21 cellular contexts compared by ENCODE assay signal in genomic region chr16:87845213-87845612, GRCh38. TPM values are rescaled to one million over a fixed set of nuclear protein-coding genes. Genes with fewer than 3 reads are reported as not detected.
DNase-seq lines count a peak whose midpoint lies in the region; ATAC-seq and TF ChIP-seq lines count a peak whose summit lies in the region.
"Had no signal": no experiment of that assay in that cellular context is flagged by ENCODE, and none has a peak within 500 bp of the region (broad histone marks: within the 10 kb centered on the region; RNA-seq: fewer than 3 reads in every experiment).

No MANE protein-coding gene starts in this region.

- H4K91ac ChIP-seq in mesenchymal stem cell (ENCODE audit: low read length), result peak overlapping the region; percentile 29

- no peak for TF ChIP-seq CTCF in WERI-Rb-1 (IDR thresholded peaks at IDR 0.05; ENCODE audit: low read depth, low read length)

- H3K36me3 ChIP-seq in WERI-Rb-1 (peaks cover 24% of the 10 kb centered on the region), mesenchymal stem cell (ENCODE audit: control insufficient read depth in 1 of 2, insufficient read depth in 2 of 2, low read depth in 1 of 2, low read length in 2 of 2) (peaks cover 0 to 87% of the 10 kb centered on the region in 2 experiments)
- H3K36me3 ChIP-seq: thoracic aorta had no signal

- no peak overlapping the region for H3K4me3 Mint-ChIP-seq in stimulated activated naive CD8-positive, alpha-beta T cell treated with anti-CD3 and anti-CD28 coated beads, Interleukin-15, amount 100 ng/mL, for 72 hours
- H3K4me3 Mint-ChIP-seq in T-helper 2 cell treated with Interferon-gamma antibody and Interleukin-4, amounts not matched to agents 5 μg/mL and 100 μg/mL, for 36 hours, result no peak overlapping the region
- H3K4me3 Mint-ChIP-seq: activated CD4-positive, alpha-beta memory T cell treated with anti-CD3 and anti-CD28 coated beads, Interleukin-2, amount 10 ng/mL, durations not matched to agents 7 days and 5 days; activated T-helper 1 cell treated with anti-CD3 and anti-CD28 coated beads, Interleukin-12 subunit alpha, Interleukin-12 subunit beta, Interleukin-2, Interleukin-4 antibody, amounts not matched to agents 30 ng/mL and 10 ng/mL and 1 ng/mL, durations not matched to agents 14 hours and 24 hours and 36 hours; dendritic cell treated with granulocyte-macrophage colony-stimulating factor and Interleukin-4, amounts not matched to agents 40 ng/mL and 50 ng/mL, for 4 days; mesothelial cell of epicardium; WTC11 had no signal

- H3K23ac ChIP-seq in mesenchymal stem cell (ENCODE audit: low read length in 2 of 2), result no peak overlapping the region

- no peak overlapping the region for H4K8ac ChIP-seq in mesenchymal stem cell (ENCODE audit: low read length)

- H3K27ac Mint-ChIP-seq in stimulated activated naive CD8-positive, alpha-beta T cell treated with anti-CD3 and anti-CD28 coated beads, Interleukin-15, amount 100 ng/mL, for 72 hours, result no peak overlapping the region
- H3K27ac Mint-ChIP-seq in T-helper 2 cell treated with Interferon-gamma antibody and Interleukin-4, amounts not matched to agents 5 μg/mL and 100 μg/mL, for 36 hours, result no peak overlapping the region
- H3K27ac Mint-ChIP-seq: activated CD4-positive, alpha-beta memory T cell treated with anti-CD3 and anti-CD28 coated beads, Interleukin-2, amount 10 ng/mL, durations not matched to agents 7 days and 5 days; activated T-helper 1 cell treated with anti-CD3 and anti-CD28 coated beads, Interleukin-12 subunit alpha, Interleukin-12 subunit beta, Interleukin-2, Interleukin-4 antibody, amounts not matched to agents 30 ng/mL and 10 ng/mL and 1 ng/mL, durations not matched to agents 14 hours and 24 hours and 36 hours; dendritic cell treated with granulocyte-macrophage colony-stimulating factor and Interleukin-4, amounts not matched to agents 40 ng/mL and 50 ng/mL, for 4 days; mesothelial cell of epicardium had no signal

- no peak for DNase-seq in stimulated activated naive CD8-positive, alpha-beta T cell treated with anti-CD3 and anti-CD28 coated beads, Interleukin-15, amount 100 ng/mL, for 72 hours
- no peak for DNase-seq in stimulated activated naive CD8-positive, alpha-beta T cell treated with anti-CD3 and anti-CD28 coated beads, Interleukin-15, Interleukin-2, amounts not matched to agents 100 U/mL and 50 U/mL, for 24 hours
- DNase-seq in WERI-Rb-1, result no peak
- no peak for DNase-seq in mesenchymal stem cell
- DNase-seq in T-helper 2 cell treated with Interferon-gamma antibody and Interleukin-4, amounts not matched to agents 5 μg/mL and 100 μg/mL, for 36 hours (ENCODE audit: low spot score), result no peak
- DNase-seq in putamen (ENCODE audit: low spot score), result no peak
- no peak for DNase-seq in DMS53 (lab: John Stamatoyannopoulos, UW)
- DNase-seq: activated CD4-positive, alpha-beta memory T cell treated with anti-CD3 and anti-CD28 coated beads, Interleukin-2, amount 10 ng/mL, durations not matched to agents 7 days and 5 days; EL; NCI-H1436 treated with DMSO at 0.1 percent for 48 hours; NCI-H774; PC-9; retina had no signal

- H3K4me1 Mint-ChIP-seq in stimulated activated naive CD8-positive, alpha-beta T cell treated with anti-CD3 and anti-CD28 coated beads, Interleukin-15, amount 100 ng/mL, for 72 hours, result peaks cover 58% of the 10 kb centered on the region
- peaks cover under 1% of the 10 kb centered on the region for H3K4me1 Mint-ChIP-seq in T-helper 2 cell treated with Interferon-gamma antibody and Interleukin-4, amounts not matched to agents 5 μg/mL and 100 μg/mL, for 36 hours (ENCODE audit: low read depth)

- no peaks in the 10 kb centered on the region for H3K9me3 Mint-ChIP-seq in stimulated activated naive CD8-positive, alpha-beta T cell treated with anti-CD3 and anti-CD28 coated beads, Interleukin-15, amount 100 ng/mL, for 72 hours
- no peaks in the 10 kb centered on the region for H3K9me3 Mint-ChIP-seq in T-helper 2 cell treated with Interferon-gamma antibody and Interleukin-4, amounts not matched to agents 5 μg/mL and 100 μg/mL, for 36 hours
- H3K9me3 Mint-ChIP-seq: activated CD4-positive, alpha-beta memory T cell treated with anti-CD3 and anti-CD28 coated beads, Interleukin-2, amount 10 ng/mL, durations not matched to agents 7 days and 5 days; activated T-helper 1 cell treated with anti-CD3 and anti-CD28 coated beads, Interleukin-12 subunit alpha, Interleukin-12 subunit beta, Interleukin-2, Interleukin-4 antibody, amounts not matched to agents 30 ng/mL and 10 ng/mL and 1 ng/mL, durations not matched to agents 14 hours and 24 hours and 36 hours; dendritic cell treated with granulocyte-macrophage colony-stimulating factor and Interleukin-4, amounts not matched to agents 40 ng/mL and 50 ng/mL, for 4 days; mesothelial cell of epicardium; WTC11 had no signal

- H3K18ac ChIP-seq in mesenchymal stem cell (ENCODE audit: low read depth in 1 of 2, low read length in 2 of 2), result peak overlapping the region in 1 of 2 experiments; percentile 5

- H3K27me3 Mint-ChIP-seq in stimulated activated naive CD8-positive, alpha-beta T cell treated with anti-CD3 and anti-CD28 coated beads, Interleukin-15, amount 100 ng/mL, for 72 hours, result no peaks in the 10 kb centered on the region
- H3K27me3 Mint-ChIP-seq in T-helper 2 cell treated with Interferon-gamma antibody and Interleukin-4, amounts not matched to agents 5 μg/mL and 100 μg/mL, for 36 hours (ENCODE audit: low read depth), result no peaks in the 10 kb centered on the region
- H3K27me3 Mint-ChIP-seq: activated CD4-positive, alpha-beta memory T cell treated with anti-CD3 and anti-CD28 coated beads, Interleukin-2, amount 10 ng/mL, durations not matched to agents 7 days and 5 days; dendritic cell treated with granulocyte-macrophage colony-stimulating factor and Interleukin-4, amounts not matched to agents 40 ng/mL and 50 ng/mL, for 4 days had no signal

- no peak overlapping the region for H3K14ac ChIP-seq in mesenchymal stem cell (ENCODE audit: low read length in 2 of 2)

- peaks cover 21% of the 10 kb centered on the region for H3K4me1 ChIP-seq in mesenchymal stem cell (ENCODE audit: control insufficient read depth, insufficient read depth, low read depth, low read length)

- H3K4me3 ChIP-seq in WERI-Rb-1 (ENCODE audit: low read depth, low read length) (no peak overlapping the region), mesenchymal stem cell (ENCODE audit: insufficient read depth in 1 of 2, low read depth in 1 of 2, low read length in 2 of 2) (no peak overlapping the region)
- H3K4me3 ChIP-seq: gastroesophageal sphincter, PC-9, SJSA1, thoracic aorta had no signal

- no peaks in the 10 kb centered on the region for H3K9me3 ChIP-seq in WERI-Rb-1 (ENCODE audit: severe bottlenecking)
- no peaks in the 10 kb centered on the region for H3K9me3 ChIP-seq in mesenchymal stem cell (ENCODE audit: control insufficient read depth, low read length)
- H3K9me3 ChIP-seq: gastroesophageal sphincter, SJSA1, thoracic aorta had no signal

- no peak overlapping the region for H2BK15ac ChIP-seq in mesenchymal stem cell (ENCODE audit: low read depth, poor library complexity, severe bottlenecking)

- H2BK120ac ChIP-seq in mesenchymal stem cell (ENCODE audit: low read depth, low read length), result no peak overlapping the region

- H2BK5ac ChIP-seq in mesenchymal stem cell (ENCODE audit: low read depth, low read length, poor library complexity, severe bottlenecking), result no peak overlapping the region

- no peak overlapping the region for H3K4ac ChIP-seq in mesenchymal stem cell (ENCODE audit: low read depth in 1 of 2, low read length in 2 of 2)

- no peak overlapping the region for H3K9ac ChIP-seq in mesenchymal stem cell (ENCODE audit: low read length)

- H2AFZ ChIP-seq in mesenchymal stem cell (ENCODE audit: low read depth, low read length), result no peak overlapping the region
- H2AFZ ChIP-seq: PC-9 had no signal

- peak; percentile 13 for ATAC-seq in stimulated activated naive CD8-positive, alpha-beta T cell treated with anti-CD3 and anti-CD28 coated beads, Interleukin-15, amount 100 ng/mL, for 72 hours
- ATAC-seq in stimulated activated naive CD8-positive, alpha-beta T cell treated with anti-CD3 and anti-CD28 coated beads, Interleukin-15, Interleukin-2, amounts not matched to agents 100 U/mL and 50 U/mL, for 24 hours, result no peak
- no peak for ATAC-seq in HG02884 (IDR thresholded peaks at IDR 0.05; ENCODE audit: unreplicated experiment)
- ATAC-seq: gastroesophageal sphincter had no signal

- no peaks in the 10 kb centered on the region for H3K27me3 ChIP-seq in WERI-Rb-1 (ENCODE audit: insufficient read depth, low read depth, severe bottlenecking)
- H3K27me3 ChIP-seq in mesenchymal stem cell (ENCODE audit: control insufficient read depth in 1 of 2, insufficient read depth in 1 of 2, low read length in 2 of 2), result no peaks in the 10 kb centered on the region
- H3K27me3 ChIP-seq: gastroesophageal sphincter, SJSA1 had no signal

- H3K27ac ChIP-seq in WERI-Rb-1 (peak overlapping the region; percentile 47; the same call in 1 of the 2 replicates), mesenchymal stem cell (ENCODE audit: low read length, poor library complexity, severe bottlenecking) (no peak overlapping the region)
- H3K27ac ChIP-seq: gastroesophageal sphincter, PC-9, thoracic aorta had no signal

- no peak overlapping the region for H2AK5ac ChIP-seq in mesenchymal stem cell (ENCODE audit: low read length, severe bottlenecking)

- H3K79me1 ChIP-seq in mesenchymal stem cell (replicated peaks; ENCODE audit: low read length, poor library complexity, severe bottlenecking), result peaks cover 38% of the 10 kb centered on the region

- H2BK12ac ChIP-seq in mesenchymal stem cell (ENCODE audit: low read length in 2 of 2), result no peak overlapping the region

- peaks cover 33% of the 10 kb centered on the region for H3K36me3 Mint-ChIP-seq in T-helper 2 cell treated with Interferon-gamma antibody and Interleukin-4, amounts not matched to agents 5 μg/mL and 100 μg/mL, for 36 hours (ENCODE audit: low read depth)
- H3K36me3 Mint-ChIP-seq: mesothelial cell of epicardium had no signal

- WGBS in mesenchymal stem cell, result 97% methylated on average over 10 of the region's 13 CpGs

- no peak overlapping the region for H3K4me2 ChIP-seq in mesenchymal stem cell (ENCODE audit: low read length, poor library complexity, severe bottlenecking)
- H3K4me2 ChIP-seq: PC-9 had no signal

RNA-seq across cellular contexts. Expression of gene SLC7A5, which starts 24.1 kb away (rescaled TPM):
- polyA plus RNA-seq in mesenchymal stem cell (2013, experiment 1 of 2), result 56.3 TPM
- polyA plus RNA-seq in mesenchymal stem cell (2013, experiment 2 of 2), result 54.9 TPM
